Comparison of ENCODE assay signal across 13 cellular contexts in genomic region chr11:12769834-12770345, GRCh38.
DNase-seq lines count a peak whose midpoint lies in the region; ATAC-seq and TF ChIP-seq lines count a peak whose summit lies in the region.
"Had no signal": no experiment of that assay in that cellular context is flagged by ENCODE, and none has a peak within 500 bp of the region (broad histone marks: within the 10 kb centered on the region; RNA-seq: fewer than 3 reads in every experiment).

No MANE protein-coding gene starts in this region.

- H3K36me3 Mint-ChIP-seq in activated T-helper 17 cell treated with anti-CD3 and anti-CD28 coated beads, Interleukin-2, amount 50 U/mL, for 72 hours (ENCODE audit: low read depth), result no peaks in the 10 kb centered on the region

- DNase-seq in Caki2 (ENCODE audit: low read depth) (peak; percentile 68), NB4 (ENCODE audit: low read depth) (peak; percentile 22), body of pancreas (peak in 1 of 4 donors; percentile 28), mesenchymal stem cell (peak; percentile 71)
- no peak for DNase-seq in activated naive CD4-positive, alpha-beta T cell treated with anti-CD3 and anti-CD28 coated beads, Interleukin-2, amount 50 U/mL, for 16 hours
- DNase-seq: activated T-cell treated with anti-CD3 and anti-CD28 coated beads, Interleukin-2, amount 50 U/mL, for 4 hours; DMS79; effector memory CD4-positive, alpha-beta T cell; NCI-H1436; tibial artery had no signal

- H2BK120ac ChIP-seq in mesenchymal stem cell (ENCODE audit: low read depth, low read length), result peak overlapping the region; percentile 36

- no peak overlapping the region for H2BK5ac ChIP-seq in mesenchymal stem cell (ENCODE audit: low read depth, low read length, poor library complexity, severe bottlenecking)

- H2AK5ac ChIP-seq in mesenchymal stem cell (ENCODE audit: low read length, severe bottlenecking), result no peak overlapping the region

- no peak overlapping the region for H2AFZ ChIP-seq in mesenchymal stem cell (ENCODE audit: low read depth, low read length)

- H4K91ac ChIP-seq in mesenchymal stem cell (ENCODE audit: low read length), result no peak overlapping the region

- intact Hi-C loops in body of pancreas (cut with DNase I), result no loop called here

- in situ Hi-C loops in Caki2 (cut with HindIII; ENCODE audit: low pct_unique_long_range_greater_than_20kb, low sequenced_read_pairs), result no loop called here

- H3K4me3 ChIP-seq in NB4 (ENCODE audit: low read depth, low read length), result no peak overlapping the region
- no peak overlapping the region for H3K4me3 ChIP-seq in body of pancreas
- H3K4me3 ChIP-seq in mesenchymal stem cell (ENCODE audit: insufficient read depth in 1 of 2, low read depth in 1 of 2, low read length in 2 of 2), result no peak overlapping the region
- H3K4me3 ChIP-seq: tibial artery had no signal

- no peak overlapping the region for H3K27ac Mint-ChIP-seq in activated T-helper 17 cell treated with anti-CD3 and anti-CD28 coated beads, Interleukin-2, amount 50 U/mL, for 72 hours

- peaks cover 4% of the 10 kb centered on the region for H3K4me1 ChIP-seq in body of pancreas
- H3K4me1 ChIP-seq in mesenchymal stem cell (ENCODE audit: control insufficient read depth, insufficient read depth, low read depth, low read length), result peaks cover 18% of the 10 kb centered on the region

- H3K4ac ChIP-seq in mesenchymal stem cell (ENCODE audit: low read depth in 1 of 2, low read length in 2 of 2), result peak overlapping the region in 1 of 2 experiments; percentile 25

- H3K27ac ChIP-seq in body of pancreas, result peak overlapping the region in 2 of 4 donors; percentile 12 to 56
- peak overlapping the region; percentile 80 for H3K27ac ChIP-seq in mesenchymal stem cell (ENCODE audit: low read length, poor library complexity, severe bottlenecking)
- H3K27ac ChIP-seq: tibial artery had no signal

- H3K27me3 Mint-ChIP-seq in activated T-helper 17 cell treated with anti-CD3 and anti-CD28 coated beads, Interleukin-2, amount 50 U/mL, for 72 hours, result peaks cover 9% of the 10 kb centered on the region

- TF ChIP-seq POLR2A in NB4 (IDR thresholded peaks at IDR 0.05; ENCODE audit: extremely low read depth, insufficient read length), result no peak
- no peak for TF ChIP-seq POLR2A in body of pancreas (IDR thresholded peaks at IDR 0.05)

- H3K27me3 ChIP-seq in body of pancreas (no peaks in the 10 kb centered on the region), mesenchymal stem cell (ENCODE audit: control insufficient read depth in 1 of 2, insufficient read depth in 1 of 2, low read length in 2 of 2) (no peaks in the 10 kb centered on the region)
- H3K27me3 ChIP-seq: tibial artery had no signal

- H3K4me2 ChIP-seq in mesenchymal stem cell (ENCODE audit: low read length, poor library complexity, severe bottlenecking), result peak overlapping the region; percentile 41

- no peak overlapping the region for H3K23ac ChIP-seq in mesenchymal stem cell (ENCODE audit: low read length in 2 of 2)

- no peaks in the 10 kb centered on the region for H3K9me3 Mint-ChIP-seq in activated T-helper 17 cell treated with anti-CD3 and anti-CD28 coated beads, Interleukin-2, amount 50 U/mL, for 72 hours
- H3K9me3 Mint-ChIP-seq: activated T-cell treated with anti-CD3 and anti-CD28 coated beads, Interleukin-2, amount 50 U/mL, for 4 hours had no signal

- peak overlapping the region; percentile 22 for H3K9ac ChIP-seq in mesenchymal stem cell (ENCODE audit: low read length)

- H3K36me3 ChIP-seq in body of pancreas (replicated peaks in 1 of 2; ENCODE audit: insufficient read depth in 1 of 2, low read depth in 2 of 2) (no peaks in the 10 kb centered on the region), mesenchymal stem cell (ENCODE audit: control insufficient read depth in 1 of 2, insufficient read depth in 2 of 2, low read depth in 1 of 2, low read length in 2 of 2) (peaks cover 7 to 38% of the 10 kb centered on the region in 2 experiments)

- ATAC-seq in body of pancreas, result peak; percentile 74
- ATAC-seq in activated T-helper 17 cell treated with anti-CD3 and anti-CD28 coated beads, Interleukin-2, amount 50 U/mL, for 72 hours (replicated peaks), result no peak
- ATAC-seq in GM19023 (IDR thresholded peaks at IDR 0.05; ENCODE audit: unreplicated experiment), result no peak
- no peak for ATAC-seq in GM21825 (IDR thresholded peaks at IDR 0.05; ENCODE audit: unreplicated experiment)

- H3K79me1 ChIP-seq in mesenchymal stem cell (replicated peaks; ENCODE audit: low read length, poor library complexity, severe bottlenecking), result peaks cover 12% of the 10 kb centered on the region

- H3K9me3 ChIP-seq in body of pancreas, result no peaks in the 10 kb centered on the region
- H3K9me3 ChIP-seq in mesenchymal stem cell (ENCODE audit: control insufficient read depth, low read length), result no peaks in the 10 kb centered on the region
- H3K9me3 ChIP-seq: tibial artery had no signal

- peak overlapping the region in 1 of 2 experiments; percentile 18 for H3K18ac ChIP-seq in mesenchymal stem cell (ENCODE audit: low read depth in 1 of 2, low read length in 2 of 2)

- no peak overlapping the region for H3K14ac ChIP-seq in mesenchymal stem cell (ENCODE audit: low read length in 2 of 2)

- H4K8ac ChIP-seq in mesenchymal stem cell (ENCODE audit: low read length), result no peak overlapping the region

- H2BK15ac ChIP-seq in mesenchymal stem cell (ENCODE audit: low read depth, poor library complexity, severe bottlenecking), result no peak overlapping the region

- no peak overlapping the region for H3K4me3 Mint-ChIP-seq in activated T-helper 17 cell treated with anti-CD3 and anti-CD28 coated beads, Interleukin-2, amount 50 U/mL, for 72 hours
- H3K4me3 Mint-ChIP-seq: activated T-cell treated with anti-CD3 and anti-CD28 coated beads, Interleukin-2, amount 50 U/mL, for 4 hours had no signal

- 36 to 61% methylated on average over 3 of the region's 3 CpGs for WGBS in body of pancreas, 2 donors
- 1% methylated on average over 3 of the region's 3 CpGs for WGBS in mesenchymal stem cell

- no peaks in the 10 kb centered on the region for H3K4me1 Mint-ChIP-seq in activated T-helper 17 cell treated with anti-CD3 and anti-CD28 coated beads, Interleukin-2, amount 50 U/mL, for 72 hours

- no peak overlapping the region for H2BK12ac ChIP-seq in mesenchymal stem cell (ENCODE audit: low read length in 2 of 2)

- TF ChIP-seq CTCF in NB4 (IDR thresholded peaks at IDR 0.05; ENCODE audit: low read depth, low read length), result no peak
- no peak for TF ChIP-seq CTCF in body of pancreas (IDR thresholded peaks at IDR 0.05)
